In genomic region chr17:38674749-38675615, GRCh38 we compare ENCODE assay signal across 8 cellular contexts. TPM values are rescaled to one million over a fixed set of nuclear protein-coding genes. Genes with fewer than 3 reads are reported as not detected.
DNase-seq lines count a peak whose midpoint lies in the region; ATAC-seq and TF ChIP-seq lines count a peak whose summit lies in the region.

TSS of gene EPOP (minus strand) at chr17:38674957. CDS start at chr17:38674495, 462 bp downstream.

- peak within 1 kb of the TSS; percentile 68 for H3K4me3 Mint-ChIP-seq in activated naive CD8-positive, alpha-beta T cell treated with anti-CD3 and anti-CD28 coated beads, Interleukin-2, amount 10 ng/mL, durations not matched to agents 7 days and 5 days
- H3K4me3 Mint-ChIP-seq in progenitor cell of endocrine pancreas (ENCODE audit: low read depth), result peak within 1 kb of the TSS; percentile 51

- POLR2A ChIA-PET in activated naive CD8-positive, alpha-beta T cell treated with anti-CD3 and anti-CD28 coated beads, Interleukin-2, amount 10 ng/mL, durations not matched to agents 7 days and 5 days (lab: Charles Lee), result interaction anchor here (0.5 to 4.8 kb wide), 10 partner anchors 13 to 116 kb away, joined by 3 to 44 read pairs (median 6); partner anchors contain the start of genes CISD3, MLLT6 and PSMB3

- H3K4me3 ChIP-seq in HAP-1 (peak within 1 kb of the TSS; percentile 65), heart right ventricle (peak within 1 kb of the TSS; percentile 41 to 66 (median 59))

- H3K4me1 Mint-ChIP-seq in activated naive CD8-positive, alpha-beta T cell treated with anti-CD3 and anti-CD28 coated beads, Interleukin-2, amount 10 ng/mL, durations not matched to agents 7 days and 5 days, result peaks cover 31% of the 10 kb centered on the region
- peaks cover 11% of the 10 kb centered on the region for H3K4me1 Mint-ChIP-seq in progenitor cell of endocrine pancreas (ENCODE audit: low read depth)

- intact Hi-C loops in heart right ventricle (cut with DNase I), result loop anchor here in 2 of 10 donors (5.0 kb wide), 2 partner anchors 57 to 62 kb away; partner anchors contain the start of gene CISD3 (in 1 of the 2)

- DNase-seq in ELF-1 (ENCODE audit: low read depth, low spot score), result peak; percentile 84
- peak; percentile 77 to 95 for DNase-seq in HAP-1 (ENCODE audit: low spot score in 2 of 2)
- DNase-seq in NCI-H1105 (lab: John Stamatoyannopoulos, UW), result peak; percentile 70
- DNase-seq in SW 1271 (lab: John Stamatoyannopoulos, UW), result peak; percentile 47 to 79
- peak; percentile 92 for DNase-seq in activated naive CD8-positive, alpha-beta T cell treated with anti-CD3 and anti-CD28 coated beads, Interleukin-2, amount 10 ng/mL, durations not matched to agents 7 days and 5 days
- DNase-seq in heart right ventricle, result peak; percentile 87 to 88
- peak; percentile 66 for DNase-seq in progenitor cell of endocrine pancreas (ENCODE audit: low spot score, unreplicated experiment)
- DNase-seq in ureter (ENCODE audit: low spot score), result peak; percentile 89

- peak within 1 kb of the TSS; percentile 33 for H3K27ac Mint-ChIP-seq in activated naive CD8-positive, alpha-beta T cell treated with anti-CD3 and anti-CD28 coated beads, Interleukin-2, amount 10 ng/mL, durations not matched to agents 7 days and 5 days
- H3K27ac Mint-ChIP-seq in progenitor cell of endocrine pancreas, result no peak within 1 kb of the TSS

- peaks cover 2% of the 10 kb centered on the region for H3K36me3 Mint-ChIP-seq in activated naive CD8-positive, alpha-beta T cell treated with anti-CD3 and anti-CD28 coated beads, Interleukin-2, amount 10 ng/mL, durations not matched to agents 7 days and 5 days
- H3K36me3 Mint-ChIP-seq in progenitor cell of endocrine pancreas (ENCODE audit: insufficient read depth), result no peaks in the 10 kb centered on the region

- peaks cover 14% of the 10 kb centered on the region for H3K4me1 ChIP-seq in HAP-1
- H3K4me1 ChIP-seq in heart right ventricle, result peaks cover 8 to 37% (median 30%) of the 10 kb centered on the region in 9 donors

- H3K27ac ChIP-seq in heart right ventricle, result peak within 1 kb of the TSS in 2 of 10 donors; percentile 28 to 56

- H3K27me3 ChIP-seq in HAP-1 (ENCODE audit: low read depth) (no peaks in the 10 kb centered on the region), heart right ventricle (peaks cover 19 to 63% (median 58%) of the 10 kb centered on the region in 7 donors)

- no peaks in the 10 kb centered on the region for H3K9me3 Mint-ChIP-seq in activated naive CD8-positive, alpha-beta T cell treated with anti-CD3 and anti-CD28 coated beads, Interleukin-2, amount 10 ng/mL, durations not matched to agents 7 days and 5 days
- H3K9me3 Mint-ChIP-seq in progenitor cell of endocrine pancreas (ENCODE audit: low read depth), result no peaks in the 10 kb centered on the region

- no peaks in the 10 kb centered on the region for H3K9me3 ChIP-seq in HAP-1
- no peaks in the 10 kb centered on the region for H3K9me3 ChIP-seq in heart right ventricle

- H3K36me3 ChIP-seq in HAP-1 (replicated peaks), result no peaks in the 10 kb centered on the region
- H3K36me3 ChIP-seq in heart right ventricle, result no peaks in the 10 kb centered on the region

- H3K27me3 Mint-ChIP-seq in activated naive CD8-positive, alpha-beta T cell treated with anti-CD3 and anti-CD28 coated beads, Interleukin-2, amount 10 ng/mL, durations not matched to agents 7 days and 5 days, result peaks cover 24% of the 10 kb centered on the region
- peaks cover 46% of the 10 kb centered on the region for H3K27me3 Mint-ChIP-seq in progenitor cell of endocrine pancreas

- WGBS in heart right ventricle, 2 donors, result 4 to 5% methylated on average over 73 to 78 of the region's 80 CpGs

- in situ Hi-C loops in HAP-1 (cut with MboI; ENCODE audit: low sequenced_read_pairs), result loop anchor here (5.0 kb wide), 2 partner anchors 48 to 57 kb away; partner anchors contain the start of gene CISD3

- ATAC-seq in activated naive CD8-positive, alpha-beta T cell treated with anti-CD3 and anti-CD28 coated beads, Interleukin-2, amount 10 ng/mL, durations not matched to agents 7 days and 5 days (ENCODE audit: low read depth), result peak; percentile 88
- ATAC-seq in heart right ventricle, result peak; percentile 85 to 92 (median 90)

- TF ChIP-seq CTCF in heart right ventricle (IDR thresholded peaks at IDR 0.05) (peak in 2 of 9 donors; percentile 4), progenitor cell of endocrine pancreas (IDR thresholded peaks at IDR 0.05; ENCODE audit: unreplicated experiment) (peak; percentile 15)

RNA-seq across cellular contexts. Expression of gene EPOP, which starts in this region (rescaled TPM):
- 1 to 10 TPM; 7.2 TPM for total RNA-seq in activated naive CD8-positive, alpha-beta T cell treated with anti-CD3 and anti-CD28 coated beads, Interleukin-2, amount 10 ng/mL, durations not matched to agents 7 days and 5 days
- 1 to 10 TPM in 2 of 10 donors, under 1 TPM in 8; 0.25 to 1.3 (median 0.64) TPM for total RNA-seq in heart right ventricle
- polyA plus RNA-seq in heart right ventricle, result 1 to 10 TPM in 1 of 2 donors, under 1 TPM in 1; 0.66 to 2.2 TPM
- total RNA-seq in progenitor cell of endocrine pancreas, result 8.2 and 10.0 TPM in 2 replicates
- total RNA-seq in ureter, result 3.4 TPM
